8 cellular contexts compared by ENCODE assay signal in genomic region chr16:2026461-2027023, GRCh38. TPM values are rescaled to one million over a fixed set of nuclear protein-coding genes. Genes with fewer than 3 reads are reported as not detected.
DNase-seq lines count a peak whose midpoint lies in the region; ATAC-seq and TF ChIP-seq lines count a peak whose summit lies in the region.

NHERF2 (plus strand) TSS chr16:2026902; CDS start chr16:2027006, 104 bp downstream.

- POLR2A ChIA-PET in AG04450 (lab: Yijun Ruan, JAX) (interaction anchor here (1.0 to 1.7 kb wide), 3 partner anchors 13 to 129 kb away, joined by 3 to 11 read pairs (median 4); partner anchors contain the start of gene TRAF7), HEK293T (lab: Yijun Ruan, JAX) (interaction anchor here (1.2 to 3.4 kb wide), 5 partner anchors 15 to 129 kb away, joined by 3 to 15 read pairs (median 7); partner anchors contain the start of genes RPS2 and TRAF7)

- ATAC-seq in GM18505 (IDR thresholded peaks at IDR 0.05; ENCODE audit: unreplicated experiment) = no peak

- H3K36me3 Mint-ChIP-seq in activated T-helper 1 cell treated with anti-CD3 and anti-CD28 coated beads, Interleukin-12 subunit alpha, Interleukin-12 subunit beta, Interleukin-2, Interleukin-4 antibody, amounts not matched to agents 30 ng/mL and 10 ng/mL and 1 ng/mL, durations not matched to agents 14 hours and 24 hours and 36 hours (ENCODE audit: low read depth) = no peaks in the 10 kb centered on the region
- no peaks in the 10 kb centered on the region for H3K36me3 Mint-ChIP-seq in glutamatergic neuron (ENCODE audit: unreplicated experiment)

- 6 to 28% (median 10%) methylated on average over 14 to 53 of the region's 59 CpGs for WGBS in ovary, 3 donors

- H3K9me3 ChIP-seq in AG04450 (ENCODE audit: control insufficient read depth, insufficient read depth, low read length) (no peaks in the 10 kb centered on the region; the same call in 1 of the 2 replicates), ovary (no peaks in the 10 kb centered on the region)

- TF ChIP-seq POLR2A in ovary (IDR thresholded peaks at IDR 0.05) (no peak), GM18505 (IDR thresholded peaks at IDR 0.05; ENCODE audit: borderline replicate concordance, extremely low read depth, insufficient read depth, insufficient read length) (no peak)

- DNase-seq in AG04450 (ENCODE audit: low read depth, low spot score) = no peak
- peak; percentile 77 for DNase-seq in HEK293T (ENCODE audit: extremely low spot score)
- DNase-seq in activated T-helper 1 cell treated with anti-CD3 and anti-CD28 coated beads, Interleukin-12 subunit alpha, Interleukin-12 subunit beta, Interleukin-2, Interleukin-4 antibody, amounts not matched to agents 30 ng/mL and 10 ng/mL and 1 ng/mL, durations not matched to agents 14 hours and 24 hours and 36 hours (ENCODE audit: low spot score) = peak; percentile 20
- DNase-seq in glutamatergic neuron = no peak
- peak in 2 of 5 donors; percentile 54 to 61 for DNase-seq in ovary
- no peak for DNase-seq in activated CD4-positive, alpha-beta T cell treated with anti-CD3 and anti-CD28 coated beads for 48 hours
- no peak for DNase-seq in activated CD8-positive, alpha-beta memory T cell treated with anti-CD3 and anti-CD28 coated beads, Interleukin-2, amount 50 U/mL, for 48 hours

- H3K27ac Mint-ChIP-seq in activated T-helper 1 cell treated with anti-CD3 and anti-CD28 coated beads, Interleukin-12 subunit alpha, Interleukin-12 subunit beta, Interleukin-2, Interleukin-4 antibody, amounts not matched to agents 30 ng/mL and 10 ng/mL and 1 ng/mL, durations not matched to agents 14 hours and 24 hours and 36 hours = no peak within 1 kb of the TSS
- peak within 1 kb of the TSS; percentile 52 for H3K27ac Mint-ChIP-seq in glutamatergic neuron (ENCODE audit: unreplicated experiment)

- TF ChIP-seq EP300 in ovary (IDR thresholded peaks at IDR 0.05) = no peak

- peak within 1 kb of the TSS; percentile 72 for H3K4me3 ChIP-seq in AG04450 (ENCODE audit: low read depth, low read length)
- H3K4me3 ChIP-seq in ovary = peak within 1 kb of the TSS; percentile 52

- peak within 1 kb of the TSS; percentile 61 for H3K4me3 Mint-ChIP-seq in activated T-helper 1 cell treated with anti-CD3 and anti-CD28 coated beads, Interleukin-12 subunit alpha, Interleukin-12 subunit beta, Interleukin-2, Interleukin-4 antibody, amounts not matched to agents 30 ng/mL and 10 ng/mL and 1 ng/mL, durations not matched to agents 14 hours and 24 hours and 36 hours
- peak within 1 kb of the TSS; percentile 86 for H3K4me3 Mint-ChIP-seq in glutamatergic neuron (ENCODE audit: unreplicated experiment)

- H3K27me3 Mint-ChIP-seq in activated T-helper 1 cell treated with anti-CD3 and anti-CD28 coated beads, Interleukin-12 subunit alpha, Interleukin-12 subunit beta, Interleukin-2, Interleukin-4 antibody, amounts not matched to agents 30 ng/mL and 10 ng/mL and 1 ng/mL, durations not matched to agents 14 hours and 24 hours and 36 hours (ENCODE audit: insufficient read depth) = peaks cover 25% of the 10 kb centered on the region
- peaks cover 12% of the 10 kb centered on the region for H3K27me3 Mint-ChIP-seq in glutamatergic neuron (ENCODE audit: unreplicated experiment)

- H3K9me3 Mint-ChIP-seq in activated T-helper 1 cell treated with anti-CD3 and anti-CD28 coated beads, Interleukin-12 subunit alpha, Interleukin-12 subunit beta, Interleukin-2, Interleukin-4 antibody, amounts not matched to agents 30 ng/mL and 10 ng/mL and 1 ng/mL, durations not matched to agents 14 hours and 24 hours and 36 hours = no peaks in the 10 kb centered on the region
- peaks cover 10% of the 10 kb centered on the region for H3K9me3 Mint-ChIP-seq in glutamatergic neuron (ENCODE audit: unreplicated experiment)

- TF ChIP-seq CTCF in AG04450 (IDR thresholded peaks at IDR 0.05; ENCODE audit: low read depth, low read length) (no peak), glutamatergic neuron (IDR thresholded peaks at IDR 0.05; ENCODE audit: partially characterized antibody, unreplicated experiment) (no peak), ovary (IDR thresholded peaks at IDR 0.05) (no peak)

- intact Hi-C loops in activated T-helper 1 cell treated with anti-CD3 and anti-CD28 coated beads, Interleukin-12 subunit alpha, Interleukin-12 subunit beta, Interleukin-2, Interleukin-4 antibody, amounts not matched to agents 30 ng/mL and 10 ng/mL and 1 ng/mL, durations not matched to agents 14 hours and 24 hours and 36 hours (cut with micrococcal nuclease) = loop anchor here (10.0 kb wide), 1 partner anchor 238 kb away; the partner anchor contains the start of gene RNPS1
- intact Hi-C loops in ovary (cut with DNase I) = loop anchor here in 1 of 4 donors (5.0 kb wide), 1 partner anchor 126 kb away; no protein-coding TSS in a partner anchor

- H3K4me1 ChIP-seq in ovary (ENCODE audit: insufficient read depth) = peaks cover 18% of the 10 kb centered on the region

- no peaks in the 10 kb centered on the region for H3K27me3 ChIP-seq in AG04450 (ENCODE audit: control insufficient read depth, insufficient read depth, low read length)
- H3K27me3 ChIP-seq in ovary = no peaks in the 10 kb centered on the region

- CTCF ChIA-PET in AG04450 (lab: Charles Lee) (interaction anchor here (0.6 to 4.6 kb wide), 3 partner anchors 30 to 164 kb away, joined by 4 to 49 read pairs (median 4); no protein-coding TSS in a partner anchor), HEK293T (lab: Yijun Ruan, JAX) (interaction anchor here (0.5 to 1.3 kb wide), 2 partner anchors 44 to 132 kb away, joined by 3 to 5 read pairs; no protein-coding TSS in a partner anchor)

- H3K27ac ChIP-seq in AG04450 (ENCODE audit: low read depth, low read length) (no peak within 1 kb of the TSS), ovary (peak within 1 kb of the TSS; percentile 26 to 61)

- H3K36me3 ChIP-seq in ovary = no peaks in the 10 kb centered on the region

- H3K4me1 Mint-ChIP-seq in activated T-helper 1 cell treated with anti-CD3 and anti-CD28 coated beads, Interleukin-12 subunit alpha, Interleukin-12 subunit beta, Interleukin-2, Interleukin-4 antibody, amounts not matched to agents 30 ng/mL and 10 ng/mL and 1 ng/mL, durations not matched to agents 14 hours and 24 hours and 36 hours (ENCODE audit: low read depth) = peaks cover 12% of the 10 kb centered on the region
- peaks cover 6% of the 10 kb centered on the region for H3K4me1 Mint-ChIP-seq in glutamatergic neuron (ENCODE audit: low read depth, unreplicated experiment)

TF ChIP-seq in HEK293T, 16 proteins besides CTCF, POLR2A, EP300 and RAD21:
- no peak for TF ChIP-seq FOXK2 (IDR thresholded peaks at IDR 0.05)
- TF ChIP-seq TARDBP (IDR thresholded peaks at IDR 0.05) = no peak
- TF ChIP-seq CTBP1 (IDR thresholded peaks at IDR 0.05; ENCODE audit: borderline replicate concordance) = no peak
- TF ChIP-seq NFRKB (IDR thresholded peaks at IDR 0.05) = no peak
- no peak for TF ChIP-seq ZNF384 (IDR thresholded peaks at IDR 0.05)
- no peak for TF ChIP-seq FOXM1 (IDR thresholded peaks at IDR 0.05; ENCODE audit: borderline replicate concordance)
- TF ChIP-seq FOXA1 (IDR thresholded peaks at IDR 0.05) = no peak
- no peak for TF ChIP-seq ELF4 (IDR thresholded peaks at IDR 0.05)
- no peak for TF ChIP-seq SUZ12 (IDR thresholded peaks at IDR 0.05)
- no peak for TF ChIP-seq LEF1 (IDR thresholded peaks at IDR 0.05; ENCODE audit: borderline replicate concordance)
- TF ChIP-seq PKNOX1 (IDR thresholded peaks at IDR 0.05) = no peak
- no peak for TF ChIP-seq BHLHE40 (IDR thresholded peaks at IDR 0.05; ENCODE audit: borderline replicate concordance)
- no peak for TF ChIP-seq HDGF (IDR thresholded peaks at IDR 0.05; ENCODE audit: borderline replicate concordance)
TF ChIP-seq in HEK293T: peak in this region for 0.

RNA-seq across cellular contexts. Expression of gene NHERF2, which starts in this region (rescaled TPM):
- polyA plus RNA-seq in AG04450 (2011; rRNA removed) (16.7 and 23.5 TPM in 2 replicates), ovary (100 to 1,000 TPM in 1 of 2 donors, 1 to 10 TPM in 1; 6.3 to 101 TPM)
- polyA minus RNA-seq in AG04450 (2011; rRNA and poly(A)+ RNA removed) = 6.3 and 6.5 TPM in 2 replicates
- 2.2 and 2.5 TPM in 2 replicates for total RNA-seq in activated T-helper 1 cell treated with anti-CD3 and anti-CD28 coated beads, Interleukin-12 subunit alpha, Interleukin-12 subunit beta, Interleukin-2, Interleukin-4 antibody, amounts not matched to agents 30 ng/mL and 10 ng/mL and 1 ng/mL, durations not matched to agents 14 hours and 24 hours and 36 hours
- total RNA-seq in glutamatergic neuron (ENCODE audit: unreplicated experiment) (22.3 TPM), ovary (100 to 1,000 TPM in 1 of 7 donors, 10 to 100 TPM in 6; 25.0 to 118 (median 78.7) TPM)

Comparison
In these comparisons a context has a peak if more than half of its experiments do, and no peak if none do; other contexts are left out.
1. DNase-seq: peak in HEK293T (single experiment) and activated T-helper 1 cell treated with anti-CD3 and anti-CD28 coated beads, Interleukin-12 subunit alpha, Interleukin-12 subunit beta, Interleukin-2, Interleukin-4 antibody, amounts not matched to agents 30 ng/mL and 10 ng/mL and 1 ng/mL, durations not matched to agents 14 hours and 24 hours and 36 hours (single experiment); none in AG04450 (single experiment), glutamatergic neuron (single experiment), activated CD4-positive, alpha-beta T cell treated with anti-CD3 and anti-CD28 coated beads for 48 hours (single experiment) and activated CD8-positive, alpha-beta memory T cell treated with anti-CD3 and anti-CD28 coated beads, Interleukin-2, amount 50 U/mL, for 48 hours (single experiment).